Comparison of ENCODE assay signal across 1 cellular context in the genomic region with DNA sequence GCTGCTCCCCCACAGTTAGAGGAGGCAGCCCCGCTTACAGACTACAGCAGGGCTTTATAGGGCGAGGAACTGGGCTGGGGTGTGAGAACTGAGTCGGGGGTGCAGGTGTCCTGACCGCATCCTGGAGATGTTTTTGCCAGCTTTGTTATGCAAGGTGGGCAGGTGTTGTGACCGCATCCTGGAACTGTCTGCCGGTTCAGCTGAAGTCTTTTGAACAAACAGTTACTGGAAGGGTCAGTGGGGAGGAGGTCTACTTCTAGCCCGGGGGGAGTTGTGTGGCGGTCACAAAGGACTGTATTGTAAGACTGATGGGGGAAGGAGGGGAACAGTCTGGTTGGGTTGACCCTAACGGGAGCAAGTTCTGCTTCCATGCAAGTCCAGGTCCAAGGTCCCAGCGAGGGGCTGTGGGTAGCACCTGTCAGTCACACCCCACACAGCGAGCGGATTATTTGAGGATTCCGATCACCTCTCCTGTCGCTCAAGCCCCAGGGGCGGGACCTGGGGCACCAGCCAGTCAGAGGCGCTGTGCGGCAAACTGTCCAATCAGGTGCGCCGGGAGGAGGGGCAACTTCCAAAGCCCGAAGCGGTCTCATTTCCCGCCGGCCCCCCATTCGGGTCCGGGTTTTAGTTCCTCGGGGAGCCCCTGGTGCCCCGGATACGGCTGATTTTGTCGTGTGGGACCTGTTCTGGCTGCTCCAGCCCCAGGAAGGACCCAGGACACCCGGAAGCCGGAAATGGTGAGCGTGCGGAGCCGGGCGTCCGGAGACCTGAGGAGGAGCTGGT.
TF ChIP-seq lines count a peak whose summit lies in the region.

TSS of gene ZNF101 (plus strand) at position 610 of the 783 bp plus-strand sequence. CDS start at position 735, 125 bp downstream.

TF ChIP-seq in HepG2, 621 proteins besides CTCF, POLR2A, EP300 and RAD21 (continued from another document and continues in another):
- TF ChIP-seq ARID4A (CRISPR knock-in tag; IDR thresholded peaks at IDR 0.05; ENCODE audit: borderline replicate concordance): peak; percentile 77; the same call in 1 of the 2 replicates
- TF ChIP-seq BRD4 (CRISPR knock-in tag; IDR thresholded peaks at IDR 0.05): peak; percentile 45; the same call in 1 of the 2 replicates
- TF ChIP-seq HOXA7 (CRISPR knock-in tag; IDR thresholded peaks at IDR 0.05): no peak
- peak; percentile 83 for TF ChIP-seq KAT8 (CRISPR knock-in tag; IDR thresholded peaks at IDR 0.05)
- no peak for TF ChIP-seq STAT5B (CRISPR knock-in tag; IDR thresholded peaks at IDR 0.05)
- TF ChIP-seq HDAC2 (CRISPR knock-in tag; IDR thresholded peaks at IDR 0.05): 0 out of 2 replicates have a peak, but pooled peaks have one; percentile 21
- TF ChIP-seq TP53 (CRISPR knock-in tag; conservative IDR thresholded peaks at IDR 0.05): no peak
- TF ChIP-seq SRY (CRISPR knock-in tag; IDR thresholded peaks at IDR 0.05): peak; percentile 44; the same call in 1 of the 2 replicates
- TF ChIP-seq ZNF34 (CRISPR knock-in tag; IDR thresholded peaks at IDR 0.05; ENCODE audit: borderline replicate concordance): peak; percentile 77; the same call in 1 of the 2 replicates
- TF ChIP-seq, protein P1, sequence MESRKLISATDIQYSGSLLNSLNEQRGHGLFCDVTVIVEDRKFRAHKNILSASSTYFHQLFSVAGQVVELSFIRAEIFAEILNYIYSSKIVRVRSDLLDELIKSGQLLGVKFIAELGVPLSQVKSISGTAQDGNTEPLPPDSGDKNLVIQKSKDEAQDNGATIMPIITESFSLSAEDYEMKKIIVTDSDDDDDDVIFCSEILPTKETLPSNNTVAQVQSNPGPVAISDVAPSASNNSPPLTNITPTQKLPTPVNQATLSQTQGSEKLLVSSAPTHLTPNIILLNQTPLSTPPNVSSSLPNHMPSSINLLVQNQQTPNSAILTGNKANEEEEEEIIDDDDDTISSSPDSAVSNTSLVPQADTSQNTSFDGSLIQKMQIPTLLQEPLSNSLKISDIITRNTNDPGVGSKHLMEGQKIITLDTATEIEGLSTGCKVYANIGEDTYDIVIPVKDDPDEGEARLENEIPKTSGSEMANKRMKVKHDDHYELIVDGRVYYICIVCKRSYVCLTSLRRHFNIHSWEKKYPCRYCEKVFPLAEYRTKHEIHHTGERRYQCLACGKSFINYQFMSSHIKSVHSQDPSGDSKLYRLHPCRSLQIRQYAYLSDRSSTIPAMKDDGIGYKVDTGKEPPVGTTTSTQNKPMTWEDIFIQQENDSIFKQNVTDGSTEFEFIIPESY (CRISPR knock-in tag; IDR thresholded peaks at IDR 0.05): peak; percentile 26; the same call in 1 of the 2 replicates
- TF ChIP-seq, protein P2, sequence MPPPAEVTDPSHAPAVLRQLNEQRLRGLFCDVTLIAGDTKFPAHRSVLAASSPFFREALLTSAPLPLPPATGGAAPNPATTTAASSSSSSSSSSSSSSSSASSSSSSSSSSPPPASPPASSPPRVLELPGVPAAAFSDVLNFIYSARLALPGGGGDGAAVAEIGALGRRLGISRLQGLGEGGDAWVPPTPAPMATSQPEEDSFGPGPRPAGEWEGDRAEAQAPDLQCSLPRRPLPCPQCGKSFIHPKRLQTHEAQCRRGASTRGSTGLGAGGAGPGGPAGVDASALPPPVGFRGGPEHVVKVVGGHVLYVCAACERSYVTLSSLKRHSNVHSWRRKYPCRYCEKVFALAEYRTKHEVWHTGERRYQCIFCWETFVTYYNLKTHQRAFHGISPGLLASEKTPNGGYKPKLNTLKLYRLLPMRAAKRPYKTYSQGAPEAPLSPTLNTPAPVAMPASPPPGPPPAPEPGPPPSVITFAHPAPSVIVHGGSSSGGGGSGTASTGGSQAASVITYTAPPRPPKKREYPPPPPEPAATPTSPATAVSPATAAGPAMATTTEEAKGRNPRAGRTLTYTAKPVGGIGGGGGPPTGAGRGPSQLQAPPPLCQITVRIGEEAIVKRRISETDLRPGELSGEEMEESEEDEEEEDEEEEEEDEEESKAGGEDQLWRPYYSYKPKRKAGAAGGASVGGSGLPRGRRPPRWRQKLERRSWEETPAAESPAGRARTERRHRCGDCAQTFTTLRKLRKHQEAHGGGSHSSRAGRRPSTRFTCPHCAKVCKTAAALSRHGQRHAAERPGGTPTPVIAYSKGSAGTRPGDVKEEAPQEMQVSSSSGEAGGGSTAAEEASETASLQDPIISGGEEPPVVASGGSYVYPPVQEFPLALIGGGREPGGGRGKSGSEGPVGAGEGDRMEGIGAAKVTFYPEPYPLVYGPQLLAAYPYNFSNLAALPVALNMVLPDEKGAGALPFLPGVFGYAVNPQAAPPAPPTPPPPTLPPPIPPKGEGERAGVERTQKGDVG (CRISPR knock-in tag; IDR thresholded peaks at IDR 0.05; ENCODE audit: borderline replicate concordance): no peak
- TF ChIP-seq SMAD9 (CRISPR knock-in tag; IDR thresholded peaks at IDR 0.05): no peak
- no peak for TF ChIP-seq KDM3A (CRISPR knock-in tag; IDR thresholded peaks at IDR 0.05; ENCODE audit: low read depth)
- no peak for TF ChIP-seq MATR3 (CRISPR knock-in tag; IDR thresholded peaks at IDR 0.05)
- no peak for TF ChIP-seq MZF1 (CRISPR knock-in tag; IDR thresholded peaks at IDR 0.05; ENCODE audit: borderline replicate concordance)
- TF ChIP-seq ZNF790 (CRISPR knock-in tag; IDR thresholded peaks at IDR 0.05; ENCODE audit: borderline replicate concordance): no peak
- no peak for TF ChIP-seq TRIM24 (CRISPR knock-in tag; IDR thresholded peaks at IDR 0.05)
- TF ChIP-seq SOX13 (IDR thresholded peaks at IDR 0.05): peak; percentile 42; the same call in 1 of the 2 replicates
- peak in 1 of 2 experiments; percentile 81; a peak in 2 of 4 replicates for TF ChIP-seq SOX13 (CRISPR knock-in tag; conservative IDR thresholded peaks at IDR 0.05 in 1 of 2, IDR thresholded peaks at IDR 0.05 in 1 of 2)
- no peak for TF ChIP-seq NBN (conservative IDR thresholded peaks at IDR 0.05)
- TF ChIP-seq DRAP1 (CRISPR knock-in tag; IDR thresholded peaks at IDR 0.05): peak; percentile 86
- TF ChIP-seq ZNF10 (CRISPR knock-in tag; IDR thresholded peaks at IDR 0.05; ENCODE audit: borderline replicate concordance, low read depth): no peak
- TF ChIP-seq SMARCE1 (IDR thresholded peaks at IDR 0.05; ENCODE audit: borderline replicate concordance): no peak
- no peak for TF ChIP-seq DNMT1 (CRISPR knock-in tag; IDR thresholded peaks at IDR 0.05)
- peak; percentile 98 for TF ChIP-seq MEIS2 (CRISPR knock-in tag; IDR thresholded peaks at IDR 0.05)
- no peak for TF ChIP-seq PRMT3 (CRISPR knock-in tag; IDR thresholded peaks at IDR 0.05; ENCODE audit: borderline replicate concordance, low read depth)
- no peak for TF ChIP-seq ZNF800 (CRISPR knock-in tag; IDR thresholded peaks at IDR 0.05)
- TF ChIP-seq ZNF180 (CRISPR knock-in tag; IDR thresholded peaks at IDR 0.05; ENCODE audit: borderline replicate concordance, low read depth): no peak
- TF ChIP-seq ZNF142 (CRISPR knock-in tag; IDR thresholded peaks at IDR 0.05): no peak
- TF ChIP-seq, protein P3, sequence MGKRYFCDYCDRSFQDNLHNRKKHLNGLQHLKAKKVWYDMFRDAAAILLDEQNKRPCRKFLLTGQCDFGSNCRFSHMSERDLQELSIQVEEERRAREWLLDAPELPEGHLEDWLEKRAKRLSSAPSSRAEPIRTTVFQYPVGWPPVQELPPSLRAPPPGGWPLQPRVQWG (CRISPR knock-in tag; IDR thresholded peaks at IDR 0.05; ENCODE audit: borderline replicate concordance, low read depth): no peak
- no peak for TF ChIP-seq ZBTB20 (CRISPR knock-in tag; IDR thresholded peaks at IDR 0.05; ENCODE audit: borderline replicate concordance, low read depth)
- TF ChIP-seq, protein P4, sequence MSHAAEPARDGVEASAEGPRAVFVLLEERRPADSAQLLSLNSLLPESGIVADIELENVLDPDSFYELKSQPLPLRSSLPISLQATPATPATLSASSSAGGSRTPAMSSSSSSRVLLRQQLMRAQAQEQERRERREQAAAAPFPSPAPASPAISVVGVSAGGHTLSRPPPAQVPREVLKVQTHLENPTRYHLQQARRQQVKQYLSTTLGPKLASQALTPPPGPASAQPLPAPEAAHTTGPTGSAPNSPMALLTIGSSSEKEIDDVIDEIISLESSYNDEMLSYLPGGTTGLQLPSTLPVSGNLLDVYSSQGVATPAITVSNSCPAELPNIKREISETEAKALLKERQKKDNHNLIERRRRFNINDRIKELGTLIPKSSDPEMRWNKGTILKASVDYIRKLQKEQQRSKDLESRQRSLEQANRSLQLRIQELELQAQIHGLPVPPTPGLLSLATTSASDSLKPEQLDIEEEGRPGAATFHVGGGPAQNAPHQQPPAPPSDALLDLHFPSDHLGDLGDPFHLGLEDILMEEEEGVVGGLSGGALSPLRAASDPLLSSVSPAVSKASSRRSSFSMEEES (CRISPR knock-in tag; IDR thresholded peaks at IDR 0.05): peak; percentile 59; the same call in 1 of the 2 replicates
